35 cellular contexts compared by ENCODE assay signal in the genomic region with DNA sequence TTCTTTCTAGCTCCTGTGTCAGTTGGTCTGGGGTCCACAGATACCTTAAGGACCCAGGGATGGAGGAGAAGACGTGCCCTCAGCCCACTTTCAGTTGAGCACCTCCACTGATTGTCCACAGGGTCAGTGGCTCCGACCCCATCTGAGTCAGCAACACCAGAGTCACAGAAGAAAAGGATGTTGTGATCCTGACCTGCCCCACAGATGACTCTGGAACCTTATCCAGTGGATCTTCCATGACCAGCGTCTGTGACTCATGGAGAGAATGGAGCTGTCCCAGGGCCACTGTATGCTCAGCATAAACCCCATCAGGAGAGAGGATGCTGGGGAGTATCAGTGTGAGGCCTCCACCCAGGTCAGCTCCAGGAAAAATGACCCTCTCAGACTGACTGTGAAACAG. TPM values are rescaled to one million over a fixed set of nuclear protein-coding genes. Genes with fewer than 3 reads are reported as not detected.
"Had no signal": no experiment of that assay in that cellular context is flagged by ENCODE, and none has a peak within 500 bp of the region (broad histone marks: within the 10 kb centered on the region; RNA-seq: fewer than 3 reads in every experiment).

No MANE protein-coding gene starts in this region.

- ATAC-seq: activated CD8-positive, alpha-beta T cell treated with anti-CD3 and anti-CD28 coated beads for 36 hours; gastroesophageal sphincter; T-helper 17 cell had no signal

- DNase-seq: activated CD4-positive, alpha-beta T cell treated with anti-CD3 and anti-CD28 coated beads, Interleukin-2, amount 10 ng/mL, durations not matched to agents 24 days and 14 days; activated CD4-positive, CD25-positive, alpha-beta regulatory T cell; activated CD8-positive, alpha-beta T cell treated with anti-CD3 and anti-CD28 coated beads for 36 hours; activated gamma-delta T cell treated with Interleukin-2 at 50 U/mL for 16 hours; activated naive CD4-positive, alpha-beta T cell treated with anti-CD3 and anti-CD28 coated beads, Interleukin-2, amount 50 U/mL, for 16 hours; activated naive CD4-positive, alpha-beta T cell treated with Interleukin-2 at 50 U/mL for 16 hours; activated T-cell treated with anti-CD3 and anti-CD28 coated beads, Interleukin-2, amount 50 U/mL, for 1 hour; activated T-cell treated with anti-CD3 and anti-CD28 coated beads, Interleukin-2, amount 50 U/mL, for 48 hours; amniotic stem cell; anterior cingulate cortex; brain microvascular endothelial cell; caudate nucleus; cortex of kidney; dermis blood vessel endothelial cell; effector CD8-positive, alpha-beta T cell; esophagus squamous epithelium; foreskin melanocyte; hippocampal formation; T-helper 1 cell; T-helper 17 cell; T1000 had no signal

- H3K9me3 Mint-ChIP-seq: activated CD4-positive, alpha-beta T cell treated with anti-CD3 and anti-CD28 coated beads, Interleukin-2, amount 10 ng/mL, durations not matched to agents 24 days and 14 days; activated CD8-positive, alpha-beta T cell treated with anti-CD3 and anti-CD28 coated beads for 36 hours; activated T-helper 1 cell treated with anti-CD3 and anti-CD28 coated beads, Interleukin-12 subunit alpha, Interleukin-12 subunit beta, Interleukin-2, Interleukin-4 antibody, amounts not matched to agents 30 ng/mL and 10 ng/mL and 1 ng/mL, durations not matched to agents 14 hours and 24 hours and 36 hours; activated T-helper 2 cell treated with anti-CD3 and anti-CD28 coated beads, Interferon-gamma antibody, Interleukin-2, Interleukin-4, amounts not matched to agents 10 μg/mL and 5 μg/mL and 100 μg/mL, durations not matched to agents 14 hours and 24 hours and 36 hours; T-helper 2 cell treated with Interferon-gamma antibody and Interleukin-4, amounts not matched to agents 5 μg/mL and 100 μg/mL, for 36 hours had no signal

- H3K4me3 Mint-ChIP-seq: activated CD4-positive, alpha-beta T cell treated with anti-CD3 and anti-CD28 coated beads, Interleukin-2, amount 10 ng/mL, durations not matched to agents 24 days and 14 days; activated CD8-positive, alpha-beta T cell treated with anti-CD3 and anti-CD28 coated beads for 36 hours; activated naive CD8-positive, alpha-beta T cell; activated T-helper 1 cell treated with anti-CD3 and anti-CD28 coated beads, Interleukin-12 subunit alpha, Interleukin-12 subunit beta, Interleukin-2, Interleukin-4 antibody, amounts not matched to agents 30 ng/mL and 10 ng/mL and 1 ng/mL, durations not matched to agents 14 hours and 24 hours and 36 hours; T-helper 17 cell; T-helper 2 cell treated with Interferon-gamma antibody and Interleukin-4, amounts not matched to agents 5 μg/mL and 100 μg/mL, for 36 hours had no signal

- H3K27ac Mint-ChIP-seq: activated CD4-positive, alpha-beta T cell treated with anti-CD3 and anti-CD28 coated beads, Interleukin-2, amount 10 ng/mL, durations not matched to agents 24 days and 14 days; activated CD8-positive, alpha-beta T cell treated with anti-CD3 and anti-CD28 coated beads for 36 hours; activated naive CD8-positive, alpha-beta T cell; activated T-helper 1 cell treated with anti-CD3 and anti-CD28 coated beads, Interleukin-12 subunit alpha, Interleukin-12 subunit beta, Interleukin-2, Interleukin-4 antibody, amounts not matched to agents 30 ng/mL and 10 ng/mL and 1 ng/mL, durations not matched to agents 14 hours and 24 hours and 36 hours; activated T-helper 2 cell treated with anti-CD3 and anti-CD28 coated beads, Interferon-gamma antibody, Interleukin-2, Interleukin-4, amounts not matched to agents 10 μg/mL and 5 μg/mL and 100 μg/mL, durations not matched to agents 14 hours and 24 hours and 36 hours; T-helper 17 cell; T-helper 2 cell treated with Interferon-gamma antibody and Interleukin-4, amounts not matched to agents 5 μg/mL and 100 μg/mL, for 36 hours had no signal

- H3K36me3 ChIP-seq: brain microvascular endothelial cell, esophagus squamous epithelium, gastroesophageal sphincter had no signal

- H3K36me3 Mint-ChIP-seq: activated naive CD8-positive, alpha-beta T cell had no signal

- H3K4me3 ChIP-seq: esophagus squamous epithelium, gastroesophageal sphincter had no signal

- H3K9me3 ChIP-seq: esophagus squamous epithelium, gastroesophageal sphincter had no signal

- H3K4me1 Mint-ChIP-seq: activated CD4-positive, alpha-beta T cell treated with anti-CD3 and anti-CD28 coated beads, Interleukin-2, amount 10 ng/mL, durations not matched to agents 24 days and 14 days had no signal

- H3K27ac ChIP-seq: brain microvascular endothelial cell, epithelial cell of prostate, esophagus squamous epithelium, gastroesophageal sphincter had no signal

- H3K27me3 ChIP-seq: brain microvascular endothelial cell had no signal

- H3K27me3 Mint-ChIP-seq: activated naive CD8-positive, alpha-beta T cell had no signal

- H3K4me1 ChIP-seq: esophagus squamous epithelium, gastroesophageal sphincter had no signal

RNA-seq across cellular contexts. Expression of a gene that starts 22.0 kb away (rescaled TPM):
- total RNA-seq: activated CD4-positive, alpha-beta T cell treated with anti-CD3 and anti-CD28 coated beads, Interleukin-2, amount 10 ng/mL, durations not matched to agents 24 days and 14 days; activated CD8-positive, alpha-beta memory T cell treated with anti-CD3 and anti-CD28 coated beads for 36 hours; activated CD8-positive, alpha-beta T cell treated with anti-CD3 and anti-CD28 coated beads for 36 hours; activated T-helper 1 cell treated with anti-CD3 and anti-CD28 coated beads, Interleukin-12 subunit alpha, Interleukin-12 subunit beta, Interleukin-2, Interleukin-4 antibody, amounts not matched to agents 30 ng/mL and 10 ng/mL and 1 ng/mL, durations not matched to agents 14 hours and 24 hours and 36 hours; activated T-helper 2 cell treated with anti-CD3 and anti-CD28 coated beads, Interferon-gamma antibody, Interleukin-2, Interleukin-4, amounts not matched to agents 10 μg/mL and 5 μg/mL and 100 μg/mL, durations not matched to agents 14 hours and 24 hours and 36 hours; astrocyte; bronchial epithelial cell; chondrocyte; dermis blood vessel endothelial cell; endothelial cell of umbilical vein; fibroblast of lung; fibroblast of villous mesenchyme; glomerular endothelial cell had no signal
- polyA plus RNA-seq: endothelial cell of umbilical vein, fibroblast of lung had no signal

RNA-seq across cellular contexts. Expression of a gene that starts 28.9 kb away (rescaled TPM):
- total RNA-seq: bronchial epithelial cell, chondrocyte, fibroblast of lung, fibroblast of villous mesenchyme had no signal
- polyA plus RNA-seq: fibroblast of lung had no signal
